Comparison of ENCODE assay signal across 17 cellular contexts in genomic region chr9:103319979-103320378, GRCh38.
DNase-seq lines count a peak whose midpoint lies in the region; ATAC-seq and TF ChIP-seq lines count a peak whose summit lies in the region.
"Had no signal": no experiment of that assay in that cellular context is flagged by ENCODE, and none has a peak within 500 bp of the region (broad histone marks: within the 10 kb centered on the region; RNA-seq: fewer than 3 reads in every experiment).

No MANE protein-coding gene starts in this region.

- H3K27ac Mint-ChIP-seq in WTC11 (no peak overlapping the region), nephron progenitor cell (no peak overlapping the region)
- H3K27ac Mint-ChIP-seq: activated CD4-positive, alpha-beta memory T cell treated with anti-CD3 and anti-CD28 coated beads, Interleukin-2, amount 10 ng/mL, durations not matched to agents 7 days and 5 days; activated T-helper 1 cell treated with anti-CD3 and anti-CD28 coated beads, Interleukin-12 subunit alpha, Interleukin-12 subunit beta, Interleukin-2, Interleukin-4 antibody, amounts not matched to agents 30 ng/mL and 10 ng/mL and 1 ng/mL, durations not matched to agents 14 hours and 24 hours and 36 hours; CD8-positive, alpha-beta memory T cell had no signal

- H3K36me3 Mint-ChIP-seq in WTC11: no peaks in the 10 kb centered on the region
- H3K36me3 Mint-ChIP-seq in nephron progenitor cell (ENCODE audit: low read depth): no peaks in the 10 kb centered on the region
- H3K36me3 Mint-ChIP-seq: CD8-positive, alpha-beta memory T cell had no signal

- CTCF ChIA-PET in WTC11 (lab: Charles Lee): interaction anchor here (0.6 to 1.5 kb wide), 7 partner anchors 9 to 167 kb away, joined by 3 to 13 read pairs (median 4); no protein-coding TSS in a partner anchor

- TF ChIP-seq CTCF in GM12865 (IDR thresholded peaks at IDR 0.05; ENCODE audit: insufficient read depth, low read depth, low read length, missing control alignments) (no peak), WTC11 (IDR thresholded peaks at IDR 0.05) (peak; percentile 7; the same call in 1 of the 2 replicates), nephron progenitor cell (IDR thresholded peaks at IDR 0.05) (peak; percentile 31)

- H3K4me1 Mint-ChIP-seq in WTC11 (no peaks in the 10 kb centered on the region), nephron progenitor cell (no peaks in the 10 kb centered on the region)
- H3K4me1 Mint-ChIP-seq: activated CD4-positive, alpha-beta memory T cell treated with anti-CD3 and anti-CD28 coated beads, Interleukin-2, amount 10 ng/mL, durations not matched to agents 7 days and 5 days; CD8-positive, alpha-beta memory T cell had no signal

- no peak overlapping the region for H3K4me3 ChIP-seq in GM12865 (ENCODE audit: low read depth, low read length)
- H3K4me3 ChIP-seq: SJCRH30 had no signal

- POLR2A ChIA-PET in WTC11 (lab: Charles Lee): no interaction called here

- no peaks in the 10 kb centered on the region for H3K9me3 Mint-ChIP-seq in WTC11
- no peaks in the 10 kb centered on the region for H3K9me3 Mint-ChIP-seq in nephron progenitor cell
- H3K9me3 Mint-ChIP-seq: activated CD4-positive, alpha-beta memory T cell treated with anti-CD3 and anti-CD28 coated beads, Interleukin-2, amount 10 ng/mL, durations not matched to agents 7 days and 5 days had no signal

- H3K4me3 Mint-ChIP-seq in WTC11: no peak overlapping the region
- no peak overlapping the region for H3K4me3 Mint-ChIP-seq in nephron progenitor cell
- H3K4me3 Mint-ChIP-seq: activated CD4-positive, alpha-beta memory T cell treated with anti-CD3 and anti-CD28 coated beads, Interleukin-2, amount 10 ng/mL, durations not matched to agents 7 days and 5 days; activated T-helper 1 cell treated with anti-CD3 and anti-CD28 coated beads, Interleukin-12 subunit alpha, Interleukin-12 subunit beta, Interleukin-2, Interleukin-4 antibody, amounts not matched to agents 30 ng/mL and 10 ng/mL and 1 ng/mL, durations not matched to agents 14 hours and 24 hours and 36 hours; CD8-positive, alpha-beta memory T cell had no signal

- no peak for ATAC-seq in WTC11
- no peak for ATAC-seq in GM19463 (IDR thresholded peaks at IDR 0.05; ENCODE audit: unreplicated experiment)
- ATAC-seq in HG02840 (IDR thresholded peaks at IDR 0.05; ENCODE audit: low FRiP score, unreplicated experiment): no peak

- DNase-seq in GM12865 (ENCODE audit: low read depth): peak; percentile 1
- peak; percentile 10 to 40 for DNase-seq in Kasumi-1 (lab: John Stamatoyannopoulos, UW)
- no peak for DNase-seq in WTC11 (ENCODE audit: low spot score)
- no peak for DNase-seq in nephron progenitor cell
- DNase-seq in posterior vena cava (ENCODE audit: low spot score): no peak
- DNase-seq: activated CD4-positive, alpha-beta memory T cell treated with anti-CD3 and anti-CD28 coated beads, Interleukin-2, amount 10 ng/mL, durations not matched to agents 7 days and 5 days; aorta; CD8-positive, alpha-beta memory T cell; dermis blood vessel endothelial cell; GF-D8; hypothalamus; retina; stimulated activated CD4-positive, alpha-beta T cell treated with anti-CD3 and anti-CD28 coated beads, Interleukin-1b, Interleukin-23, amount 100 ng/mL, for 48 hours had no signal

- H3K27me3 Mint-ChIP-seq in WTC11 (ENCODE audit: low read depth) (no peaks in the 10 kb centered on the region), nephron progenitor cell (ENCODE audit: low read depth, poor library complexity) (no peaks in the 10 kb centered on the region)
- H3K27me3 Mint-ChIP-seq: activated CD4-positive, alpha-beta memory T cell treated with anti-CD3 and anti-CD28 coated beads, Interleukin-2, amount 10 ng/mL, durations not matched to agents 7 days and 5 days; CD8-positive, alpha-beta memory T cell had no signal

- intact Hi-C loops in posterior vena cava (cut with DNase I): loop anchor here in 1 of 2 donors (5.0 kb wide), 1 partner anchor 1633 kb away; no protein-coding TSS in a partner anchor

TF ChIP-seq in WTC11, 78 proteins besides CTCF, POLR2A, EP300 and RAD21:
- TF ChIP-seq KAT7 (CRISPR knock-in tag; IDR thresholded peaks at IDR 0.05; ENCODE audit: borderline replicate concordance): no peak
- no peak for TF ChIP-seq SMAD4 (CRISPR knock-in tag; IDR thresholded peaks at IDR 0.05)
- TF ChIP-seq PRRX2 (CRISPR knock-in tag; IDR thresholded peaks at IDR 0.05): no peak
- TF ChIP-seq PRDM15 (CRISPR knock-in tag; IDR thresholded peaks at IDR 0.05): no peak
- TF ChIP-seq OVOL2 (CRISPR knock-in tag; IDR thresholded peaks at IDR 0.05; ENCODE audit: borderline replicate concordance): no peak
- no peak for TF ChIP-seq FOXJ3 (CRISPR knock-in tag; IDR thresholded peaks at IDR 0.05; ENCODE audit: borderline replicate concordance)

Comparison
In these comparisons a context has a peak if more than half of its experiments do, and no peak if none do; other contexts are left out.
1. DNase-seq: peak in GM12865 (single experiment) and Kasumi-1 (2 of 2); none in WTC11 (single experiment), nephron progenitor cell (single experiment) and posterior vena cava (single experiment).